In the genomic region with DNA sequence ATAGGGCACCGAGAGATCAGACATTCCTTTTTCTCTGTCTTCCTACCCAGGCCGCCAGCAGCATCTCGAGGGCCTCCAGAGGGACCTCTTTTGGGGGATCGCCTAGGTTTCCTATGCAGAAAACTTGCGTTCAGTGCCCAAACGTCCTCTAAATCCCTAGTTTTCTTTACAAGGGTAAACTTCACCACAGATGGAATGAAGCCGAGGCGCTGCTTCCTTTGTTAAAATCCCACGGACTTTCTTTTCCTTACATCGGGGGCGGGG, we compare ENCODE assay signal across 8 cellular contexts. TPM values are rescaled to one million over a fixed set of nuclear protein-coding genes. Genes with fewer than 3 reads are reported as not detected.
DNase-seq lines count a peak whose midpoint lies in the region; ATAC-seq and TF ChIP-seq lines count a peak whose summit lies in the region.

No MANE protein-coding gene starts in this region.

- peak overlapping the region; percentile 93 for H3K9ac ChIP-seq in iPS-20b (ENCODE audit: low read depth, low read length)

- H3K9me3 ChIP-seq in iPS-20b (ENCODE audit: insufficient read depth, low read depth, low read length) (no peaks in the 10 kb centered on the region), stomach (no peaks in the 10 kb centered on the region)

- H3K36me3 ChIP-seq in iPS-20b (ENCODE audit: insufficient read depth, low read depth, low read length) (no peaks in the 10 kb centered on the region), stomach (no peaks in the 10 kb centered on the region)

- in situ Hi-C loops in GM13977 (cut with MboI; ENCODE audit: low pct_unique_long_range_greater_than_20kb, low sequenced_read_pairs, unreplicated experiment): no loop called here

- no peaks in the 10 kb centered on the region for H3K9me3 Mint-ChIP-seq in activated T-helper 1 cell treated with anti-CD3 and anti-CD28 coated beads, Interleukin-12 subunit alpha, Interleukin-12 subunit beta, Interleukin-2, Interleukin-4 antibody, amounts not matched to agents 30 ng/mL and 10 ng/mL and 1 ng/mL, durations not matched to agents 14 hours and 24 hours and 36 hours

- no peak overlapping the region for H3K27ac ChIP-seq in iPS-20b (ENCODE audit: low read length)
- peak overlapping the region; percentile 97 to 100 (median 99) for H3K27ac ChIP-seq in stomach

- H3K36me3 Mint-ChIP-seq in activated T-helper 1 cell treated with anti-CD3 and anti-CD28 coated beads, Interleukin-12 subunit alpha, Interleukin-12 subunit beta, Interleukin-2, Interleukin-4 antibody, amounts not matched to agents 30 ng/mL and 10 ng/mL and 1 ng/mL, durations not matched to agents 14 hours and 24 hours and 36 hours (ENCODE audit: low read depth): peaks cover 13% of the 10 kb centered on the region

- WGBS in stomach, 5 donors: 0 to 2% (median 0%) methylated on average over 11 of the region's 11 CpGs

- DNase-seq in NCI-H748 (lab: John Stamatoyannopoulos, UW; ENCODE audit: unreplicated experiment): peak; percentile 36
- no peak for DNase-seq in NCI-H748 treated with DMSO at 0.1 percent for 48 hours (lab: John Stamatoyannopoulos, UW)
- no peak for DNase-seq in activated T-helper 1 cell treated with anti-CD3 and anti-CD28 coated beads, Interleukin-12 subunit alpha, Interleukin-12 subunit beta, Interleukin-2, Interleukin-4 antibody, amounts not matched to agents 30 ng/mL and 10 ng/mL and 1 ng/mL, durations not matched to agents 14 hours and 24 hours and 36 hours (ENCODE audit: low spot score)
- DNase-seq in stomach: no peak
- no peak for DNase-seq in GM13977 (ENCODE audit: low spot score)
- DNase-seq in GF-D8 (lab: John Stamatoyannopoulos, UW): no peak

- peaks cover 8% of the 10 kb centered on the region for H3K27me3 Mint-ChIP-seq in activated T-helper 1 cell treated with anti-CD3 and anti-CD28 coated beads, Interleukin-12 subunit alpha, Interleukin-12 subunit beta, Interleukin-2, Interleukin-4 antibody, amounts not matched to agents 30 ng/mL and 10 ng/mL and 1 ng/mL, durations not matched to agents 14 hours and 24 hours and 36 hours (ENCODE audit: insufficient read depth)

- peaks cover 40% of the 10 kb centered on the region for H3K4me1 Mint-ChIP-seq in activated T-helper 1 cell treated with anti-CD3 and anti-CD28 coated beads, Interleukin-12 subunit alpha, Interleukin-12 subunit beta, Interleukin-2, Interleukin-4 antibody, amounts not matched to agents 30 ng/mL and 10 ng/mL and 1 ng/mL, durations not matched to agents 14 hours and 24 hours and 36 hours (ENCODE audit: low read depth)

- intact Hi-C loops in activated T-helper 1 cell treated with anti-CD3 and anti-CD28 coated beads, Interleukin-12 subunit alpha, Interleukin-12 subunit beta, Interleukin-2, Interleukin-4 antibody, amounts not matched to agents 30 ng/mL and 10 ng/mL and 1 ng/mL, durations not matched to agents 14 hours and 24 hours and 36 hours (cut with micrococcal nuclease): loop anchor here (1.0 to 5.0 kb wide), 6 partner anchors 47 to 506 kb away; partner anchors contain the start of genes ABCF2, GALNT11 and SMARCD3
- intact Hi-C loops in stomach (cut with DNase I; ENCODE audit: low total_unique reads): no loop called here

- no peak for ATAC-seq in HG03442 (IDR thresholded peaks at IDR 0.05; ENCODE audit: unreplicated experiment)

- TF ChIP-seq EP300 in stomach (IDR thresholded peaks at IDR 0.05): no peak

- peak overlapping the region; percentile 84 for H3K27ac Mint-ChIP-seq in activated T-helper 1 cell treated with anti-CD3 and anti-CD28 coated beads, Interleukin-12 subunit alpha, Interleukin-12 subunit beta, Interleukin-2, Interleukin-4 antibody, amounts not matched to agents 30 ng/mL and 10 ng/mL and 1 ng/mL, durations not matched to agents 14 hours and 24 hours and 36 hours

- TF ChIP-seq CTCF in stomach (IDR thresholded peaks at IDR 0.05): no peak
- TF ChIP-seq CTCF in GM13977 (IDR thresholded peaks at IDR 0.05; ENCODE audit: extremely low read depth, insufficient read depth, missing control alignments): no peak

- TF ChIP-seq POLR2A in stomach (IDR thresholded peaks at IDR 0.05): no peak

- H3K27me3 ChIP-seq in iPS-20b (ENCODE audit: insufficient read depth, low read length): 0 out of 2 replicates have a peak, but pooled peaks cover 4% of the 10 kb centered on the region
- H3K27me3 ChIP-seq in stomach: no peaks in the 10 kb centered on the region

- peaks cover 10% of the 10 kb centered on the region for H3K4me1 ChIP-seq in iPS-20b (ENCODE audit: insufficient read depth, low read length)
- peaks cover 17 to 56% (median 40%) of the 10 kb centered on the region in 4 donors for H3K4me1 ChIP-seq in stomach

- H3K4me3 ChIP-seq in iPS-20b (ENCODE audit: low read length) (peak overlapping the region; percentile 89), stomach (peak overlapping the region; percentile 75 to 93 (median 86))

- peak overlapping the region; percentile 94 for H3K4me3 Mint-ChIP-seq in activated T-helper 1 cell treated with anti-CD3 and anti-CD28 coated beads, Interleukin-12 subunit alpha, Interleukin-12 subunit beta, Interleukin-2, Interleukin-4 antibody, amounts not matched to agents 30 ng/mL and 10 ng/mL and 1 ng/mL, durations not matched to agents 14 hours and 24 hours and 36 hours

RNA-seq across cellular contexts. Expression of gene RHEB, which starts 1.0 kb away (rescaled TPM):
- total RNA-seq in activated T-helper 1 cell treated with anti-CD3 and anti-CD28 coated beads, Interleukin-12 subunit alpha, Interleukin-12 subunit beta, Interleukin-2, Interleukin-4 antibody, amounts not matched to agents 30 ng/mL and 10 ng/mL and 1 ng/mL, durations not matched to agents 14 hours and 24 hours and 36 hours: 62.5 and 65.5 TPM in 2 replicates
- 100 to 1,000 TPM in 1 of 5 donors, 10 to 100 TPM in 4; 18.5 to 141 (median 66.5) TPM for total RNA-seq in stomach
- 100 to 1,000 TPM in 1 of 3 donors, 10 to 100 TPM in 2; 73.2 to 103 (median 95.1) TPM for polyA plus RNA-seq in stomach
